Comparison of ENCODE assay signal across 1 cellular context in the genomic region with DNA sequence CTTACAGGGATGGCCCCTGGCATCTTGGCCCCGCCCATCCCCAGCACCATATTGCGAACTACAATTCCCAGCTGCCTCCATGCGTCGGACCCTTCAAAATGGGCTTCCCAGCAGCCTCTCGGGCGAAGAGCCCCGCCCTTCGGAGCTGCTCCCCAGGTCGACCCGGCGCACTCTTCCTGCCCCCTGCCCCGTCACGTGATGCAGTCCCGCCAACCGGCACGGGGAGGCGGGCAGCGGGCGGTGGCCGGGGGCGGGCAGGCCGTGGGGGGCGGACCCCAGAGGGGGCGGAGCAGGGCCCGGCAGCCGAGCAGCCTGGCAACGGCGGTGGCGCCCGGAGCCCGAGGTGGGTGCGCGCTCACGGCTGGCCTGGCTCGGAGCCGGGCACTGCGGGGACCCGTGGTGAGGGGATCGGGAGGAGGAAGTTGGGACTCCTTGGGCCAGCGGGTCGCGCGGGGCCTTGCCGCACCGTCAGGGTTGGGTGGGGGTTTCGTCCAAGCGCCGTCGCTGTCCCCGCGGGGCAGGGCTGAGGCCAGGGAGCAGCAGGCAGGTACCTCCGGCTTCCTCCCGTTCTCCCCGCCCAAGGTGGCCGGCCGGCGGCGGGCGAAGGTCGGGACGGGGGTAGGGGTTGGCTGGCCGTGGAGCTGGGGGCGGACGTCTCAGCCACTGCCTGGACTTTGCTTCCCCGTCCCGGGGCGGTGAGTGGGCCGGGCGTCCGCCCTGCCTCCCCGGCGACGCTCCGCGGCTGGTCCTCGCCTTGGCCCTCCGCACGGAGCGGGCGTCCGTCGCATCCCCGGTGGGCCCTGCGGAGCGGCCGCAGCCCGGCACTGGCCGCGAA.
TF ChIP-seq lines count a peak whose summit lies in the region.

TSS of gene MTM1 (plus strand) at position 302 of the 835 bp plus-strand sequence. CDS start 23,994 bp downstream, outside the sequence.

TF ChIP-seq in HEK293, 187 proteins besides CTCF, POLR2A, EP300 and RAD21 (continued from another document):
- TF ChIP-seq ZNF416 (tag by site-specific recombination; IDR thresholded peaks at IDR 0.05) (no peak), ZNF335 (tag by site-specific recombination; conservative IDR thresholded peaks at IDR 0.05) (peak; percentile 69), ZNF513 (tag by site-specific recombination; IDR thresholded peaks at IDR 0.05) (no peak), PRDM1 (tag by site-specific recombination; IDR thresholded peaks at IDR 0.05) (no peak), EGR2 (tag by site-specific recombination; IDR thresholded peaks at IDR 0.05; ENCODE audit: low read depth) (0 out of 2 replicates have a peak, but pooled peaks have one; percentile 8), ZNF24 (tag by site-specific recombination; IDR thresholded peaks at IDR 0.05) (no peak), BCL11A (tag by site-specific recombination; IDR thresholded peaks at IDR 0.05; ENCODE audit: low read depth) (no peak), KLF7 (tag by site-specific recombination; IDR thresholded peaks at IDR 0.05; ENCODE audit: borderline replicate concordance) (no peak; the same call in 1 of the 2 replicates), ZNF211 (tag by site-specific recombination; IDR thresholded peaks at IDR 0.05; ENCODE audit: low read depth) (no peak), ZNF776 (tag by site-specific recombination; IDR thresholded peaks at IDR 0.05; ENCODE audit: borderline replicate concordance) (no peak), ZNF600 (tag by site-specific recombination; IDR thresholded peaks at IDR 0.05) (peak; percentile 47; the same call in 1 of the 2 replicates), ZNF530 (tag by site-specific recombination; IDR thresholded peaks at IDR 0.05; ENCODE audit: low read depth) (no peak), ZNF585B (tag by site-specific recombination; IDR thresholded peaks at IDR 0.05) (no peak), ZNF777 (tag by site-specific recombination; IDR thresholded peaks at IDR 0.05; ENCODE audit: borderline replicate concordance) (0 out of 2 replicates have a peak, but pooled peaks have one; percentile 38), ZBTB20 (tag by site-specific recombination; IDR thresholded peaks at IDR 0.05) (0 out of 2 replicates have a peak, but pooled peaks have one; percentile 33), ZNF23 (tag by site-specific recombination; IDR thresholded peaks at IDR 0.05; ENCODE audit: borderline replicate concordance) (no peak), ZBTB48 (tag by site-specific recombination; IDR thresholded peaks at IDR 0.05) (no peak; the same call in 1 of the 2 replicates), ZNF624 (tag by site-specific recombination; IDR thresholded peaks at IDR 0.05) (no peak), ZXDB (tag by site-specific recombination; IDR thresholded peaks at IDR 0.05) (peak; percentile 53), ZNF341 (tag by site-specific recombination; IDR thresholded peaks at IDR 0.05; ENCODE audit: low read depth) (no peak), GFI1B (tag by site-specific recombination; IDR thresholded peaks at IDR 0.05) (no peak), ZNF223 (tag by site-specific recombination; IDR thresholded peaks at IDR 0.05) (no peak), ZSCAN5A (tag by site-specific recombination; IDR thresholded peaks at IDR 0.05) (no peak)
- TF ChIP-seq, protein P1, sequence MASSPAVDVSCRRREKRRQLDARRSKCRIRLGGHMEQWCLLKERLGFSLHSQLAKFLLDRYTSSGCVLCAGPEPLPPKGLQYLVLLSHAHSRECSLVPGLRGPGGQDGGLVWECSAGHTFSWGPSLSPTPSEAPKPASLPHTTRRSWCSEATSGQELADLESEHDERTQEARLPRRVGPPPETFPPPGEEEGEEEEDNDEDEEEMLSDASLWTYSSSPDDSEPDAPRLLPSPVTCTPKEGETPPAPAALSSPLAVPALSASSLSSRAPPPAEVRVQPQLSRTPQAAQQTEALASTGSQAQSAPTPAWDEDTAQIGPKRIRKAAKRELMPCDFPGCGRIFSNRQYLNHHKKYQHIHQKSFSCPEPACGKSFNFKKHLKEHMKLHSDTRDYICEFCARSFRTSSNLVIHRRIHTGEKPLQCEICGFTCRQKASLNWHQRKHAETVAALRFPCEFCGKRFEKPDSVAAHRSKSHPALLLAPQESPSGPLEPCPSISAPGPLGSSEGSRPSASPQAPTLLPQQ (tag by site-specific recombination; IDR thresholded peaks at IDR 0.05), result peak; percentile 76
